8 cellular contexts compared by ENCODE assay signal in the genomic region with DNA sequence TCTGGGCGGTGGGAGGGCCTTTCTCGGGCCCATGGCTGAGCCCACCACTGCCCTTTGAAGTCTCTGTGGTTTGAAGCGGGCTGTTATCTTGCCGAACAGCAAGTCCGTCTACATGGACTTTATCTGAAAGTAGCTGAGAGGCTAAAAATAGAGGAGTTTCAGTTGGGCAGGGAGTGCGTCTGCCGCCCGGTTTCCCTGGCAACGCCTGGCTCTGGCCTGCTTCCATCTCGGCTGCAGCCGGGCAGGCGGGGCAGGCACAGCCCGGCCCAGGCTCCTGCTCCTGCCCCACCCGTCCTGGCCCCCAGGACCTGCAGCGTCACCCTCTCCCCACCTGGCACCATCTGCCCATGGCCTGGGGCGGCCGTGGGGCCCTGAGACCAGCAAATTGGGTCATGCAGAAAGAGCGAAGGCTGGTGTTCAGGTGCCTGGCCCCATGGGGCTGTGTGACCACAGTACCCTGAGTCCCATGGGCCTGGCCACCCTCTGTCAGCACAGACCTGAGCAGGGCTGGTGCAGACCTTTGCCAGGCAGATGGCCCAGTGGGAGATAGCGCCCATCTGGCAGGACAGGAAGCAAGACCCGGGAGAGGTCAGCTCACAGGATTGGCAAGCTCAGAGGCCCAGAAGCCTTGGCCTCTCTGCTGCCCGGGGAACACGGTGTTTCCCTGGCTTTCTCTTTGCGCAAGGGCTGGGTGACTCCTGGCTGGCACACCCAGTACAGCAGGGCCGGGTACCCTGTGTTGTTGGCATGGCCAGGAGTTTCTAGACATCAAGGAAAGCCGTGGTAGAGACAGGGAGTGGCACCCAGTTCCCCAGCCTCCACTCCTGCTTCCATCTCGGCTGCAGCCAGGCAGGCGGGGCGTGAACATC.
DNase-seq lines count a peak whose midpoint lies in the region; ATAC-seq, FAIRE-seq and TF ChIP-seq lines count a peak whose summit lies in the region.

No MANE protein-coding gene starts in this region.

- no peak overlapping the region for H3K9ac ChIP-seq in GM12878 (ENCODE audit: control insufficient read depth, insufficient read depth, low read length)

- in situ Hi-C loops in GM12878 (cut with MboI) = no loop called here

- H3K4me1 ChIP-seq in GM12878 (ENCODE audit: control insufficient read depth, insufficient read depth, low read length) = peaks cover 4% of the 10 kb centered on the region; the same call in 1 of the 2 replicates
- peaks cover 0 to 32% (median 31%) of the 10 kb centered on the region in 4 donors for H3K4me1 ChIP-seq in sigmoid colon

- CTCF ChIA-PET in AG04450 (lab: Charles Lee) = no interaction called here
- CTCF ChIA-PET in GM12878 (lab: Yijun Ruan, JAX) = interaction anchor here (1.0 kb wide), 1 partner anchor 109 kb away, joined by 4 read pairs; no protein-coding TSS in a partner anchor

- H3K9me3 ChIP-seq in AG04450 (ENCODE audit: control insufficient read depth, insufficient read depth, low read length) = no peaks in the 10 kb centered on the region
- no peaks in the 10 kb centered on the region for H3K9me3 ChIP-seq in GM12878 (replicated peaks; ENCODE audit: control insufficient read depth, insufficient read depth, low read length)
- no peaks in the 10 kb centered on the region for H3K9me3 ChIP-seq in sigmoid colon

- no TSS peak for BruUV-seq in GM12878 (replicated peaks; lab: Mats Ljungman, UMichigan)

- no peaks in the 10 kb centered on the region for H4K20me1 ChIP-seq in GM12878 (ENCODE audit: control insufficient read depth, insufficient read depth)

- no peak overlapping the region for H2AFZ ChIP-seq in GM12878 (ENCODE audit: control insufficient read depth, low read depth, low read length)

- intact Hi-C loops in GM12878 (cut with micrococcal nuclease; ENCODE audit: unreplicated experiment) (no loop called here), sigmoid colon (cut with DNase I) (loop anchor here (1.0 to 2.0 kb wide), 5 partner anchors 48 to 247 kb away; no protein-coding TSS in a partner anchor)

- WGBS in GM12878 (ENCODE audit: insufficient coverage, insufficient replicate concordance, low lambda C conversion rate, missing lambda C conversion rate) = 29% methylated on average over 25 of the region's 28 CpGs
- 12 to 27% methylated on average over 28 of the region's 28 CpGs for WGBS in sigmoid colon, 2 donors

- SMC1A ChIA-PET in GM12878 (lab: Charles Lee; ENCODE audit: uncharacterized antibody, unreplicated experiment) = no interaction called here

- ATAC-seq in GM18909 (IDR thresholded peaks at IDR 0.05; ENCODE audit: poor library complexity, unreplicated experiment) (peak; percentile 61), GM12878 (peak; percentile 86)

- FAIRE-seq in GM12878 (lab: Jason Lieb, UNC) = no peak

- no peaks in the 10 kb centered on the region for H3K79me2 ChIP-seq in GM12878 (ENCODE audit: control insufficient read depth, insufficient read depth, low read length)

- H3K27ac ChIP-seq in AG04450 (ENCODE audit: low read depth, low read length) (peak overlapping the region; percentile 21), GM12878 (ENCODE audit: control insufficient read depth, insufficient read depth) (no peak overlapping the region), sigmoid colon (peak overlapping the region; percentile 79 to 90 (median 84))

- RAD21 ChIA-PET in GM12878 (lab: Charles Lee; ENCODE audit: unreplicated experiment) = no interaction called here

- TF ChIP-seq RAD21 in GM12878 (IDR thresholded peaks at IDR 0.05; ENCODE audit: insufficient read depth, low read depth, low read length) = no peak

- TF ChIP-seq EP300 in GM12878 (IDR thresholded peaks at IDR 0.05; ENCODE audit: borderline replicate concordance in 1 of 2, control insufficient read depth in 1 of 2, low read depth in 2 of 2, low read length in 2 of 2) (no peak), sigmoid colon (IDR thresholded peaks at IDR 0.05) (peak in 1 of 4 donors; percentile 71)

- POLR2A ChIA-PET in AG04450 (lab: Yijun Ruan, JAX) (interaction anchor here (1.0 kb wide), 1 partner anchor 30 kb away, joined by 3 read pairs; no protein-coding TSS in a partner anchor), GM12878 (lab: Charles Lee) (no interaction called here)

- DNase-seq in AG04450 (ENCODE audit: low read depth, low spot score) = peak; percentile 24
- peak; percentile 84 for DNase-seq in NCI-H2196 (lab: John Stamatoyannopoulos, UW; ENCODE audit: unreplicated experiment)
- no peak for DNase-seq in GM12878 (ENCODE audit: low read depth, low spot score)
- peak; percentile 91 for DNase-seq in hepatic stellate cell (ENCODE audit: low spot score)
- peak; percentile 93 for DNase-seq in sigmoid colon
- DNase-seq in GM19238 (ENCODE audit: insufficient read length, low spot score) = no peak
- no peak for DNase-seq in iPS-NIHi7 (ENCODE audit: extremely low spot score)

- peaks cover 8% of the 10 kb centered on the region for H3K27me3 ChIP-seq in AG04450 (ENCODE audit: control insufficient read depth, insufficient read depth, low read length)
- no peaks in the 10 kb centered on the region for H3K27me3 ChIP-seq in GM12878 (replicated peaks in 1 of 2; ENCODE audit: control insufficient read depth in 2 of 2, insufficient read depth in 2 of 2, low read length in 1 of 2)
- H3K27me3 ChIP-seq in sigmoid colon = no peaks in the 10 kb centered on the region

- H3K36me3 ChIP-seq in GM12878 (ENCODE audit: control insufficient read depth in 2 of 2, insufficient read depth in 2 of 2, low read length in 1 of 2) (no peaks in the 10 kb centered on the region), sigmoid colon (no peaks in the 10 kb centered on the region)

- no peak overlapping the region for H3K4me3 ChIP-seq in AG04450 (ENCODE audit: low read depth, low read length)
- no peak overlapping the region for H3K4me3 ChIP-seq in GM12878
- peak overlapping the region in 3 of 4 donors; percentile 9 to 24 (median 12) for H3K4me3 ChIP-seq in sigmoid colon

- peak overlapping the region; percentile 11; the same call in 1 of the 2 replicates for H3K4me2 ChIP-seq in GM12878 (ENCODE audit: control insufficient read depth, insufficient read depth)

- TF ChIP-seq CTCF in AG04450 (IDR thresholded peaks at IDR 0.05; ENCODE audit: low read depth, low read length) (no peak), GM12878 (IDR thresholded peaks at IDR 0.05 in 2 of 3, conservative IDR thresholded peaks at IDR 0.05 in 1 of 3; ENCODE audit: control insufficient read depth in 2 of 3, extremely low read depth in 1 of 3, insufficient read depth in 1 of 3, low read depth in 3 of 3, low read length in 3 of 3) (no peak), sigmoid colon (IDR thresholded peaks at IDR 0.05) (peak in 3 of 4 experiments; percentile 30 to 53 (median 45))

- TF ChIP-seq POLR2A in GM12878 (IDR thresholded peaks at IDR 0.05; ENCODE audit: low read depth, low read length) (no peak), sigmoid colon (IDR thresholded peaks at IDR 0.05) (no peak)

TF ChIP-seq in GM12878, 131 proteins besides CTCF, POLR2A, EP300 and RAD21 (continues in another document):
- no peak for TF ChIP-seq RELA (IDR thresholded peaks at IDR 0.05; ENCODE audit: borderline replicate concordance, partially characterized antibody)
- TF ChIP-seq, protein P1, sequence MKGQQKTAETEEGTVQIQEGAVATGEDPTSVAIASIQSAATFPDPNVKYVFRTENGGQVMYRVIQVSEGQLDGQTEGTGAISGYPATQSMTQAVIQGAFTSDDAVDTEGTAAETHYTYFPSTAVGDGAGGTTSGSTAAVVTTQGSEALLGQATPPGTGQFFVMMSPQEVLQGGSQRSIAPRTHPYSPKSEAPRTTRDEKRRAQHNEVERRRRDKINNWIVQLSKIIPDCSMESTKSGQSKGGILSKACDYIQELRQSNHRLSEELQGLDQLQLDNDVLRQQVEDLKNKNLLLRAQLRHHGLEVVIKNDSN (IDR thresholded peaks at IDR 0.05; ENCODE audit: borderline replicate concordance, extremely low read length, insufficient read depth, low read depth, low read length) = no peak
- TF ChIP-seq KAT2A (conservative IDR thresholded peaks at IDR 0.05; ENCODE audit: control insufficient read depth, low read depth, low read length) = no peak
- TF ChIP-seq STAT1 (conservative IDR thresholded peaks at IDR 0.05) = no peak
- peak; percentile 79 for TF ChIP-seq ZSCAN29 (IDR thresholded peaks at IDR 0.05)
- TF ChIP-seq IKZF1 (conservative IDR thresholded peaks at IDR 0.05) = peak; percentile 24; the same call in 1 of the 2 replicates
- TF ChIP-seq RBBP5 (conservative IDR thresholded peaks at IDR 0.05) = no peak
- peak; percentile 55 for TF ChIP-seq MEF2B (IDR thresholded peaks at IDR 0.05; ENCODE audit: partially characterized antibody, poor library complexity, severe bottlenecking)
- TF ChIP-seq SRF (IDR thresholded peaks at IDR 0.05; ENCODE audit: low read depth in 2 of 2, low read length in 2 of 2) = no peak
- TF ChIP-seq, protein P2, sequence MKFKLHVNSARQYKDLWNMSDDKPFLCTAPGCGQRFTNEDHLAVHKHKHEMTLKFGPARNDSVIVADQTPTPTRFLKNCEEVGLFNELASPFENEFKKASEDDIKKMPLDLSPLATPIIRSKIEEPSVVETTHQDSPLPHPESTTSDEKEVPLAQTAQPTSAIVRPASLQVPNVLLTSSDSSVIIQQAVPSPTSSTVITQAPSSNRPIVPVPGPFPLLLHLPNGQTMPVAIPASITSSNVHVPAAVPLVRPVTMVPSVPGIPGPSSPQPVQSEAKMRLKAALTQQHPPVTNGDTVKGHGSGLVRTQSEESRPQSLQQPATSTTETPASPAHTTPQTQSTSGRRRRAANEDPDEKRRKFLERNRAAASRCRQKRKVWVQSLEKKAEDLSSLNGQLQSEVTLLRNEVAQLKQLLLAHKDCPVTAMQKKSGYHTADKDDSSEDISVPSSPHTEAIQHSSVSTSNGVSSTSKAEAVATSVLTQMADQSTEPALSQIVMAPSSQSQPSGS (IDR thresholded peaks at IDR 0.05; ENCODE audit: low read length) = no peak
- TF ChIP-seq BMI1 (IDR thresholded peaks at IDR 0.05; ENCODE audit: borderline replicate concordance) = peak; percentile 63; the same call in 1 of the 2 replicates
- TF ChIP-seq ATF7 (IDR thresholded peaks at IDR 0.05; ENCODE audit: low read depth) = no peak
- TF ChIP-seq SMAD5 (IDR thresholded peaks at IDR 0.05; ENCODE audit: low read depth) = no peak
- no peak for TF ChIP-seq ZNF622 (IDR thresholded peaks at IDR 0.05)
- no peak for TF ChIP-seq ZNF207 (IDR thresholded peaks at IDR 0.05; ENCODE audit: borderline replicate concordance)
- no peak for TF ChIP-seq CHD1 (IDR thresholded peaks at IDR 0.05; ENCODE audit: low read depth, low read length)
- TF ChIP-seq NBN (IDR thresholded peaks at IDR 0.05) = no peak
- no peak for TF ChIP-seq ZNF24 (IDR thresholded peaks at IDR 0.05)
- TF ChIP-seq RFX5 (IDR thresholded peaks at IDR 0.05; ENCODE audit: low read depth, low read length) = no peak
- TF ChIP-seq SPI1 (IDR thresholded peaks at IDR 0.05; ENCODE audit: borderline replicate concordance, insufficient read depth, low read depth, low read length) = no peak

Comparison
In these comparisons a context has a peak if more than half of its experiments do, and no peak if none do; other contexts are left out.
1. DNase-seq: peak in AG04450 (single experiment), NCI-H2196 (single experiment), hepatic stellate cell (single experiment) and sigmoid colon (single experiment); none in GM12878 (single experiment), GM19238 (single experiment) and iPS-NIHi7 (single experiment).
2. H3K4me3 ChIP-seq: peak in sigmoid colon (3 of 4); none in AG04450 (single experiment) and GM12878 (single experiment).
3. CTCF ChIP-seq: peak in sigmoid colon (3 of 4); none in AG04450 (single experiment) and GM12878 (0 of 3).